In genomic region chr4:120066182-120066524, GRCh38 we compare ENCODE assay signal across 8 cellular contexts. TPM values are rescaled to one million over a fixed set of nuclear protein-coding genes. Genes with fewer than 3 reads are reported as not detected.
DNase-seq lines count a peak whose midpoint lies in the region; ATAC-seq lines count a peak whose summit lies in the region.

No MANE protein-coding gene starts in this region.

- peaks cover 20% of the 10 kb centered on the region for H3K4me1 ChIP-seq in iPS-15b (ENCODE audit: control insufficient read depth, insufficient read depth, low read length)

- peaks cover 58% of the 10 kb centered on the region for H3K4me1 Mint-ChIP-seq in activated CD4-positive, alpha-beta memory T cell treated with anti-CD3 and anti-CD28 coated beads for 36 hours (ENCODE audit: low read depth)

- no peaks in the 10 kb centered on the region for H3K9me3 ChIP-seq in iPS-15b (ENCODE audit: control insufficient read depth, insufficient read depth, low read length)

- peak overlapping the region; percentile 97 for H3K9ac ChIP-seq in iPS-15b (ENCODE audit: low read depth, low read length)

- H3K36me3 ChIP-seq in iPS-15b (ENCODE audit: control insufficient read depth, insufficient read depth, low read length), result peaks cover 6% of the 10 kb centered on the region

- no peaks in the 10 kb centered on the region for H3K9me3 Mint-ChIP-seq in activated CD4-positive, alpha-beta memory T cell treated with anti-CD3 and anti-CD28 coated beads for 36 hours

- peak overlapping the region; percentile 96 for H3K4me3 ChIP-seq in iPS-15b (ENCODE audit: low read depth, low read length)

- no peaks in the 10 kb centered on the region for H3K27me3 Mint-ChIP-seq in activated CD4-positive, alpha-beta memory T cell treated with anti-CD3 and anti-CD28 coated beads for 36 hours

- peak overlapping the region; percentile 98 for H3K4me3 Mint-ChIP-seq in activated CD4-positive, alpha-beta memory T cell treated with anti-CD3 and anti-CD28 coated beads for 36 hours

- no peak for ATAC-seq in GM18511 (IDR thresholded peaks at IDR 0.05; ENCODE audit: unreplicated experiment)

- POLR2A ChIA-PET in activated CD4-positive, alpha-beta memory T cell treated with anti-CD3 and anti-CD28 coated beads for 36 hours (lab: Charles Lee), result interaction anchor here (1.4 to 1.5 kb wide), 2 partner anchors 15 to 1028 kb away, joined by 3 read pairs; no protein-coding TSS in a partner anchor

- peak; percentile 75 for DNase-seq in stimulated activated CD4-positive, alpha-beta T cell treated with anti-CD3 and anti-CD28 coated beads, Interleukin-1b, Interleukin-23, amount 100 ng/mL, for 48 hours
- no peak for DNase-seq in stimulated activated CD4-positive, alpha-beta T cell treated with anti-CD3 and anti-CD28 coated beads, Interleukin-4, amount 100 ng/mL, for 24 hours
- peak; percentile 26 for DNase-seq in HPDE6-E6E7 (ENCODE audit: extremely low spot score)
- no peak for DNase-seq in activated CD4-positive, alpha-beta memory T cell treated with anti-CD3 and anti-CD28 coated beads for 36 hours
- peak; percentile 60 for DNase-seq in stimulated activated naive CD4-positive, alpha-beta T cell treated with Interleukin-2 at 50 U/mL for 16 hours (lab: John Stamatoyannopoulos, UW)
- no peak for DNase-seq in NCI-H510A (lab: John Stamatoyannopoulos, UW)

- H3K36me3 Mint-ChIP-seq in activated CD4-positive, alpha-beta memory T cell treated with anti-CD3 and anti-CD28 coated beads for 36 hours, result peaks cover 38% of the 10 kb centered on the region

- peak overlapping the region; percentile 99 for H3K27ac Mint-ChIP-seq in activated CD4-positive, alpha-beta memory T cell treated with anti-CD3 and anti-CD28 coated beads for 36 hours

- CTCF ChIA-PET in activated CD4-positive, alpha-beta memory T cell treated with anti-CD3 and anti-CD28 coated beads for 36 hours (lab: Charles Lee), result interaction anchor here (0.9 kb wide), 2 partner anchors 10 to 862 kb away, joined by 3 to 4 read pairs; no protein-coding TSS in a partner anchor

- no peaks in the 10 kb centered on the region for H3K27me3 ChIP-seq in iPS-15b (ENCODE audit: control insufficient read depth, insufficient read depth, low read length)

- intact Hi-C loops in activated CD4-positive, alpha-beta memory T cell treated with anti-CD3 and anti-CD28 coated beads for 36 hours (cut with micrococcal nuclease), result loop anchor here (1.0 kb wide), 4 partner anchors 612 to 1788 kb away; partner anchors contain the start of gene USP53

RNA-seq across cellular contexts. Expression of gene MAD2L1, which starts 0.5 kb away (rescaled TPM):
- 10 to 100 TPM; 92.0 to 96.6 TPM for total RNA-seq in activated CD4-positive, alpha-beta memory T cell treated with anti-CD3 and anti-CD28 coated beads for 36 hours

Comparison
In these comparisons a context has a peak if more than half of its experiments do, and no peak if none do; other contexts are left out.
1. DNase-seq: peak in stimulated activated CD4-positive, alpha-beta T cell treated with anti-CD3 and anti-CD28 coated beads, Interleukin-1b, Interleukin-23, amount 100 ng/mL, for 48 hours (single experiment), HPDE6-E6E7 (single experiment) and stimulated activated naive CD4-positive, alpha-beta T cell treated with Interleukin-2 at 50 U/mL for 16 hours (single experiment); none in stimulated activated CD4-positive, alpha-beta T cell treated with anti-CD3 and anti-CD28 coated beads, Interleukin-4, amount 100 ng/mL, for 24 hours (single experiment), activated CD4-positive, alpha-beta memory T cell treated with anti-CD3 and anti-CD28 coated beads for 36 hours (single experiment) and NCI-H510A (single experiment).